ENCODE assay signal across 8 cellular contexts in the genomic region with DNA sequence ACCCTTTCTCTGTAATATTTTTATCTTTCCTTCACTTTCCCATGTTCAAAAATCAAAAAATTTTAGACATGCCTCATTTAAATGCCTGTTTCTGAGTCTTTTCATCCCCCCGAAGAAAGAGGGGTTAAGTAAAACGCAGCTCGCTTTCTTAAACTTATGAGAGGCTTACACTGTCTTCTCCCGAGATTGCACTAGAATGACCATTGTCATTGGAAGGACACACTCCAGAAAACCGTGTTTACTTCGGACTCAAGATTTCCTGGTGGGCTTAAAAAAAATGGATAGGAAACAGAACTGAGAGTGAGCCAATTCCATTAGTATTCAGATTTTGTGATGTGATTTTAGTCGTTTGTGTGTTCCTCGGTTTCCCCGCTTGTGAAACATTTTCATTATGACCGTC. TPM values are rescaled to one million over a fixed set of nuclear protein-coding genes. Genes with fewer than 3 reads are reported as not detected.
DNase-seq lines count a peak whose midpoint lies in the region; ATAC-seq and TF ChIP-seq lines count a peak whose summit lies in the region.

No MANE protein-coding gene starts in this region.

- H3K4me1 ChIP-seq in HEK293 (ENCODE audit: control insufficient read depth, insufficient read depth, low read length), result peaks cover 6% of the 10 kb centered on the region

- H3K27ac ChIP-seq in HEK293 (ENCODE audit: extremely low read depth, low read depth, low read length), result no peak overlapping the region

- CTCF ChIA-PET in HEK293 (lab: Yijun Ruan, JAX), result no interaction called here
- CTCF ChIA-PET in activated CD8-positive, alpha-beta T cell treated with anti-CD3 and anti-CD28 coated beads, Interleukin-2, amount 10 ng/mL, durations not matched to agents 7 days and 5 days (lab: Charles Lee), result interaction anchor here (1.5 to 4.3 kb wide), 2 partner anchors 161 to 199 kb away, joined by 3 to 48 read pairs; no protein-coding TSS in a partner anchor

- peaks cover 37% of the 10 kb centered on the region for H3K27me3 Mint-ChIP-seq in activated CD8-positive, alpha-beta T cell treated with anti-CD3 and anti-CD28 coated beads, Interleukin-2, amount 10 ng/mL, durations not matched to agents 7 days and 5 days (ENCODE audit: low read depth)

- H3K4me3 Mint-ChIP-seq in activated CD8-positive, alpha-beta T cell treated with anti-CD3 and anti-CD28 coated beads, Interleukin-2, amount 10 ng/mL, durations not matched to agents 7 days and 5 days, result peak overlapping the region; percentile 84
- H3K4me3 Mint-ChIP-seq in stimulated activated effector memory CD8-positive, alpha-beta T cell treated with anti-CD3 and anti-CD28 coated beads, Interleukin-12 subunit alpha, Interleukin-12 subunit beta, amount 100 ng/mL, for 72 hours, result peak overlapping the region; percentile 95

- H3K4me1 Mint-ChIP-seq in activated CD8-positive, alpha-beta T cell treated with anti-CD3 and anti-CD28 coated beads, Interleukin-2, amount 10 ng/mL, durations not matched to agents 7 days and 5 days (ENCODE audit: low read depth), result peaks cover 19% of the 10 kb centered on the region
- peaks cover 41% of the 10 kb centered on the region for H3K4me1 Mint-ChIP-seq in stimulated activated effector memory CD8-positive, alpha-beta T cell treated with anti-CD3 and anti-CD28 coated beads, Interleukin-12 subunit alpha, Interleukin-12 subunit beta, amount 100 ng/mL, for 72 hours

- no peaks in the 10 kb centered on the region for H3K36me3 Mint-ChIP-seq in activated CD8-positive, alpha-beta T cell treated with anti-CD3 and anti-CD28 coated beads, Interleukin-2, amount 10 ng/mL, durations not matched to agents 7 days and 5 days (ENCODE audit: low read depth)
- H3K36me3 Mint-ChIP-seq in stimulated activated effector memory CD8-positive, alpha-beta T cell treated with anti-CD3 and anti-CD28 coated beads, Interleukin-12 subunit alpha, Interleukin-12 subunit beta, amount 100 ng/mL, for 72 hours, result peaks cover 7% of the 10 kb centered on the region

- peak overlapping the region; percentile 11 for H3K27ac Mint-ChIP-seq in activated CD8-positive, alpha-beta T cell treated with anti-CD3 and anti-CD28 coated beads, Interleukin-2, amount 10 ng/mL, durations not matched to agents 7 days and 5 days
- peak overlapping the region; percentile 89 for H3K27ac Mint-ChIP-seq in stimulated activated effector memory CD8-positive, alpha-beta T cell treated with anti-CD3 and anti-CD28 coated beads, Interleukin-12 subunit alpha, Interleukin-12 subunit beta, amount 100 ng/mL, for 72 hours

- POLR2A ChIA-PET in HEK293 (lab: Yijun Ruan, JAX), result no interaction called here
- POLR2A ChIA-PET in activated CD8-positive, alpha-beta T cell treated with anti-CD3 and anti-CD28 coated beads, Interleukin-2, amount 10 ng/mL, durations not matched to agents 7 days and 5 days (lab: Charles Lee), result no interaction called here

- no peak for ATAC-seq in activated CD8-positive, alpha-beta T cell treated with anti-CD3 and anti-CD28 coated beads, Interleukin-2, amount 10 ng/mL, durations not matched to agents 7 days and 5 days
- no peak for ATAC-seq in stimulated activated effector memory CD8-positive, alpha-beta T cell treated with anti-CD3 and anti-CD28 coated beads, Interleukin-12 subunit alpha, Interleukin-12 subunit beta, amount 100 ng/mL, for 72 hours
- ATAC-seq in HG02588 (IDR thresholded peaks at IDR 0.05; ENCODE audit: unreplicated experiment), result no peak

- DNase-seq in activated CD8-positive, alpha-beta T cell treated with anti-CD3 and anti-CD28 coated beads, Interleukin-2, amount 10 ng/mL, durations not matched to agents 7 days and 5 days, result no peak
- no peak for DNase-seq in stimulated activated effector memory CD8-positive, alpha-beta T cell treated with anti-CD3 and anti-CD28 coated beads, Interleukin-12 subunit alpha, Interleukin-12 subunit beta, amount 100 ng/mL, for 72 hours (ENCODE audit: low spot score in 2 of 2)
- DNase-seq in iPS-NIHi11 (ENCODE audit: low spot score) (no peak), NCI-H345 treated with DMSO at 0.1 percent for 48 hours (lab: John Stamatoyannopoulos, UW; ENCODE audit: unreplicated experiment) (no peak), HCEC 1CT (no peak)

- H3K4me3 ChIP-seq in HEK293 (ENCODE audit: low read depth, low read length) (peak overlapping the region; percentile 86), iPS-18c (ENCODE audit: insufficient read depth, low read depth, low read length) (peak overlapping the region; percentile 73; the same call in 1 of the 2 replicates)

- H3K36me3 ChIP-seq in HEK293 (ENCODE audit: control insufficient read depth in 2 of 2, insufficient read depth in 1 of 2, low read length in 2 of 2), result no peaks in the 10 kb centered on the region

- no peaks in the 10 kb centered on the region for H3K9me3 Mint-ChIP-seq in activated CD8-positive, alpha-beta T cell treated with anti-CD3 and anti-CD28 coated beads, Interleukin-2, amount 10 ng/mL, durations not matched to agents 7 days and 5 days (ENCODE audit: insufficient read depth)
- no peaks in the 10 kb centered on the region for H3K9me3 Mint-ChIP-seq in stimulated activated effector memory CD8-positive, alpha-beta T cell treated with anti-CD3 and anti-CD28 coated beads, Interleukin-12 subunit alpha, Interleukin-12 subunit beta, amount 100 ng/mL, for 72 hours

- H3K9me3 ChIP-seq in HEK293 (ENCODE audit: control insufficient read depth, insufficient read depth, low read depth, low read length) (no peaks in the 10 kb centered on the region), iPS-18c (ENCODE audit: control insufficient read depth, insufficient read depth, low read length) (no peaks in the 10 kb centered on the region)

- TF ChIP-seq CTCF in HEK293 (tag by site-specific recombination; IDR thresholded peaks at IDR 0.05), result no peak

TF ChIP-seq in HEK293, 187 proteins besides CTCF, POLR2A, EP300 and RAD21 (continues in another document):
- TF ChIP-seq, protein P1, sequence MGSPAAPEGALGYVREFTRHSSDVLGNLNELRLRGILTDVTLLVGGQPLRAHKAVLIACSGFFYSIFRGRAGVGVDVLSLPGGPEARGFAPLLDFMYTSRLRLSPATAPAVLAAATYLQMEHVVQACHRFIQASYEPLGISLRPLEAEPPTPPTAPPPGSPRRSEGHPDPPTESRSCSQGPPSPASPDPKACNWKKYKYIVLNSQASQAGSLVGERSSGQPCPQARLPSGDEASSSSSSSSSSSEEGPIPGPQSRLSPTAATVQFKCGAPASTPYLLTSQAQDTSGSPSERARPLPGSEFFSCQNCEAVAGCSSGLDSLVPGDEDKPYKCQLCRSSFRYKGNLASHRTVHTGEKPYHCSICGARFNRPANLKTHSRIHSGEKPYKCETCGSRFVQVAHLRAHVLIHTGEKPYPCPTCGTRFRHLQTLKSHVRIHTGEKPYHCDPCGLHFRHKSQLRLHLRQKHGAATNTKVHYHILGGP (tag by site-specific recombination; IDR thresholded peaks at IDR 0.05), result no peak
- no peak for TF ChIP-seq SP7 (tag by site-specific recombination; IDR thresholded peaks at IDR 0.05)
- TF ChIP-seq, protein P2, sequence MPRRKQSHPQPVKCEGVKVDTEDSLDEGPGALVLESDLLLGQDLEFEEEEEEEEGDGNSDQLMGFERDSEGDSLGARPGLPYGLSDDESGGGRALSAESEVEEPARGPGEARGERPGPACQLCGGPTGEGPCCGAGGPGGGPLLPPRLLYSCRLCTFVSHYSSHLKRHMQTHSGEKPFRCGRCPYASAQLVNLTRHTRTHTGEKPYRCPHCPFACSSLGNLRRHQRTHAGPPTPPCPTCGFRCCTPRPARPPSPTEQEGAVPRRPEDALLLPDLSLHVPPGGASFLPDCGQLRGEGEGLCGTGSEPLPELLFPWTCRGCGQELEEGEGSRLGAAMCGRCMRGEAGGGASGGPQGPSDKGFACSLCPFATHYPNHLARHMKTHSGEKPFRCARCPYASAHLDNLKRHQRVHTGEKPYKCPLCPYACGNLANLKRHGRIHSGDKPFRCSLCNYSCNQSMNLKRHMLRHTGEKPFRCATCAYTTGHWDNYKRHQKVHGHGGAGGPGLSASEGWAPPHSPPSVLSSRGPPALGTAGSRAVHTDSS (tag by site-specific recombination; IDR thresholded peaks at IDR 0.05), result no peak

RNA-seq across cellular contexts. Expression of a gene that starts 1.3 kb away (rescaled TPM):
- total RNA-seq in activated CD8-positive, alpha-beta T cell treated with anti-CD3 and anti-CD28 coated beads, Interleukin-2, amount 10 ng/mL, durations not matched to agents 7 days and 5 days, result 1 to 10 TPM; 1.6 to 1.8 TPM

RNA-seq across cellular contexts. Expression of a gene that starts 58.5 kb away (rescaled TPM):
- total RNA-seq in activated CD8-positive, alpha-beta T cell treated with anti-CD3 and anti-CD28 coated beads, Interleukin-2, amount 10 ng/mL, durations not matched to agents 7 days and 5 days, result 1 to 10 TPM; 5.0 to 6.6 TPM
